ENCODE assay signal across 17 cellular contexts in genomic region chr17:4326608-4327007, GRCh38. TPM values are rescaled to one million over a fixed set of nuclear protein-coding genes. Genes with fewer than 3 reads are reported as not detected.
DNase-seq lines count a peak whose midpoint lies in the region; ATAC-seq and TF ChIP-seq lines count a peak whose summit lies in the region.
"Had no signal": no experiment of that assay in that cellular context is flagged by ENCODE, and none has a peak within 500 bp of the region (broad histone marks: within the 10 kb centered on the region; RNA-seq: fewer than 3 reads in every experiment).

No MANE protein-coding gene starts in this region.

- TF ChIP-seq POLR2A in gastrocnemius medialis (IDR thresholded peaks at IDR 0.05): no peak

- intact Hi-C loops in PC-3 (cut with micrococcal nuclease) (no loop called here), gastrocnemius medialis (cut with DNase I; ENCODE audit: low total_unique reads) (no loop called here)

- H4K20me1 ChIP-seq in PC-3 (ENCODE audit: low read length): no peaks in the 10 kb centered on the region; the same call in 1 of the 2 replicates

- DNase-seq in ELR (ENCODE audit: low read depth) (peak; percentile 46), PC-3 (no peak), epithelial cell of prostate (ENCODE audit: low read depth, low spot score) (peak; percentile 44), gastrocnemius medialis (no peak), NCI-H146 (lab: John Stamatoyannopoulos, UW) (no peak), kidney tubule cell (ENCODE audit: low spot score) (no peak), SIG-M5 (lab: John Stamatoyannopoulos, UW) (no peak)
- DNase-seq: C1 segment of cervical spinal cord; GF-D8; GOT3; MG63; NCI-H1105; NCI-H1694 treated with DMSO at 0.1 percent for 48 hours; NCI-H345; NCI-H526 treated with DMSO at 0.1 percent for 48 hours; NK-92 treated with Interleukin-12 subunit alpha and Interleukin-12 subunit beta, amount 100 ng/mL, for 24 hours had no signal

- POLR2A ChIA-PET in PC-3 (lab: Charles Lee; ENCODE audit: unreplicated experiment): no interaction called here

- peaks cover 7% of the 10 kb centered on the region for H3F3A ChIP-seq in PC-3 (ENCODE audit: low read length, unreplicated experiment)

- in situ Hi-C loops in gastrocnemius medialis (cut with MboI; ENCODE audit: low sequenced_read_pairs in 4 of 4): no loop called here

- no peak overlapping the region for H3K4me2 ChIP-seq in PC-3 (ENCODE audit: low read length)

- H3K36me3 ChIP-seq in PC-3 (ENCODE audit: low read depth, low read length) (no peaks in the 10 kb centered on the region), gastrocnemius medialis (no peaks in the 10 kb centered on the region)
- H3K36me3 ChIP-seq: MG63 had no signal

- CTCF ChIA-PET in PC-3 (lab: Charles Lee): no interaction called here

- no TSS peak for BruUV-seq in PC-3 (replicated peaks; lab: Mats Ljungman, UMichigan)

- ATAC-seq in PC-3 (no peak), gastrocnemius medialis (no peak), GM21786 (IDR thresholded peaks at IDR 0.05; ENCODE audit: unreplicated experiment) (no peak)

- H3K27me3 ChIP-seq in PC-3 (ENCODE audit: low read length) (no peaks in the 10 kb centered on the region), gastrocnemius medialis (no peaks in the 10 kb centered on the region)
- H3K27me3 ChIP-seq: MG63 had no signal

- H3K9me3 ChIP-seq in PC-3 (ENCODE audit: low read length) (no peaks in the 10 kb centered on the region), gastrocnemius medialis (no peaks in the 10 kb centered on the region)

- no peak overlapping the region for H3K9ac ChIP-seq in PC-3 (ENCODE audit: low read length)

- H3K4me3 ChIP-seq in PC-3 (ENCODE audit: low read length) (no peak overlapping the region), gastrocnemius medialis (no peak overlapping the region)
- H3K4me3 ChIP-seq: MG63 had no signal

- peak overlapping the region; percentile 87 for H3K27ac ChIP-seq in PC-3 (ENCODE audit: low read length)
- H3K27ac ChIP-seq in epithelial cell of prostate: peak overlapping the region; percentile 98
- H3K27ac ChIP-seq in gastrocnemius medialis: peak overlapping the region; percentile 73 to 85 (median 82)

- H3K79me2 ChIP-seq in PC-3 (ENCODE audit: low read length): peaks cover 96% of the 10 kb centered on the region

- no peak overlapping the region for H2AFZ ChIP-seq in PC-3 (ENCODE audit: low read length)

- peaks cover 40% of the 10 kb centered on the region for H3K4me1 ChIP-seq in PC-3 (ENCODE audit: insufficient read depth, low read length)
- peaks cover 74 to 77% of the 10 kb centered on the region in 2 donors for H3K4me1 ChIP-seq in gastrocnemius medialis

- TF ChIP-seq CTCF in PC-3 (conservative IDR thresholded peaks at IDR 0.05; ENCODE audit: low read depth, low read length) (no peak), gastrocnemius medialis (IDR thresholded peaks at IDR 0.05 in 4 of 5, conservative IDR thresholded peaks at IDR 0.05 in 1 of 5) (no peak)

- no peaks in the 10 kb centered on the region for H3K9me2 ChIP-seq in PC-3 (replicated peaks; ENCODE audit: low read length)

RNA-seq across cellular contexts. Expression of gene UBE2G1, which starts 39.9 kb away (rescaled TPM):
- total RNA-seq in PC-3 (2014; rRNA removed) (35.8 and 46.8 TPM in 2 replicates), gastrocnemius medialis (100 to 1,000 TPM; 152 to 217 (median 180) TPM)

Comparison
In these comparisons a context has a peak if more than half of its experiments do, and no peak if none do; other contexts are left out.
1. DNase-seq: peak in ELR (single experiment) and epithelial cell of prostate (single experiment); none in PC-3 (single experiment), gastrocnemius medialis (0 of 2), NCI-H146 (single experiment), kidney tubule cell (single experiment) and SIG-M5 (single experiment).
2. Peak in every context shown above with its lines, with median percentiles within 50 percentile points of each other: H3K27ac ChIP-seq.